Comparison of ENCODE assay signal across 2 cellular contexts in the genomic region with DNA sequence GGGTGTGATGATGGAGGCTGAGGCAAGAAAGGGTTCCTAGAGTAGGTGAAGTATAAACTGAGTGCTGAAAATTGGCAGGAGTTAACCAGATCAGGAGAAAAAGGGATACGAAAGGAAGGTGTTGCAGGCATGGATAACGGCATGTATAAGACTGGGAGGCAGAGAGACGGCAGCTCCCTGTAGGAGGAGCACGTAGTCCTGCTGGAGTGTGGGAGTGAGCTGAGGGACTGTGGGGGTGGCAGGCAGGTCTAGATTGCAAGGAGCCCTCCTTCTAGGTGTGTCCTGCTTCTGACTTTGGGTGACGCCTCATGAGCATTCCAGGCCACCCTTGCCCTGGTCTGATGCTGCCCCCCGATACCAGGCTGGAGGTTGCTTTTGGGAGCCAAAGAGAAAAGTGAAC.
TF ChIP-seq lines count a peak whose summit lies in the region.

No MANE protein-coding gene starts in this region.

TF ChIP-seq in GM23338, 12 proteins besides CTCF, POLR2A, EP300 and RAD21 (continued from another document):
- TF ChIP-seq, protein P1, sequence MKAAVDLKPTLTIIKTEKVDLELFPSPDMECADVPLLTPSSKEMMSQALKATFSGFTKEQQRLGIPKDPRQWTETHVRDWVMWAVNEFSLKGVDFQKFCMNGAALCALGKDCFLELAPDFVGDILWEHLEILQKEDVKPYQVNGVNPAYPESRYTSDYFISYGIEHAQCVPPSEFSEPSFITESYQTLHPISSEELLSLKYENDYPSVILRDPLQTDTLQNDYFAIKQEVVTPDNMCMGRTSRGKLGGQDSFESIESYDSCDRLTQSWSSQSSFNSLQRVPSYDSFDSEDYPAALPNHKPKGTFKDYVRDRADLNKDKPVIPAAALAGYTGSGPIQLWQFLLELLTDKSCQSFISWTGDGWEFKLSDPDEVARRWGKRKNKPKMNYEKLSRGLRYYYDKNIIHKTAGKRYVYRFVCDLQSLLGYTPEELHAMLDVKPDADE (IDR thresholded peaks at IDR 0.05) = no peak

TF ChIP-seq in WTC11, 78 proteins besides CTCF, POLR2A, EP300 and RAD21:
- TF ChIP-seq, protein P2, sequence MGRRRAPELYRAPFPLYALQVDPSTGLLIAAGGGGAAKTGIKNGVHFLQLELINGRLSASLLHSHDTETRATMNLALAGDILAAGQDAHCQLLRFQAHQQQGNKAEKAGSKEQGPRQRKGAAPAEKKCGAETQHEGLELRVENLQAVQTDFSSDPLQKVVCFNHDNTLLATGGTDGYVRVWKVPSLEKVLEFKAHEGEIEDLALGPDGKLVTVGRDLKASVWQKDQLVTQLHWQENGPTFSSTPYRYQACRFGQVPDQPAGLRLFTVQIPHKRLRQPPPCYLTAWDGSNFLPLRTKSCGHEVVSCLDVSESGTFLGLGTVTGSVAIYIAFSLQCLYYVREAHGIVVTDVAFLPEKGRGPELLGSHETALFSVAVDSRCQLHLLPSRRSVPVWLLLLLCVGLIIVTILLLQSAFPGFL (CRISPR knock-in tag; IDR thresholded peaks at IDR 0.05; ENCODE audit: borderline replicate concordance) = no peak
- TF ChIP-seq, protein P3, sequence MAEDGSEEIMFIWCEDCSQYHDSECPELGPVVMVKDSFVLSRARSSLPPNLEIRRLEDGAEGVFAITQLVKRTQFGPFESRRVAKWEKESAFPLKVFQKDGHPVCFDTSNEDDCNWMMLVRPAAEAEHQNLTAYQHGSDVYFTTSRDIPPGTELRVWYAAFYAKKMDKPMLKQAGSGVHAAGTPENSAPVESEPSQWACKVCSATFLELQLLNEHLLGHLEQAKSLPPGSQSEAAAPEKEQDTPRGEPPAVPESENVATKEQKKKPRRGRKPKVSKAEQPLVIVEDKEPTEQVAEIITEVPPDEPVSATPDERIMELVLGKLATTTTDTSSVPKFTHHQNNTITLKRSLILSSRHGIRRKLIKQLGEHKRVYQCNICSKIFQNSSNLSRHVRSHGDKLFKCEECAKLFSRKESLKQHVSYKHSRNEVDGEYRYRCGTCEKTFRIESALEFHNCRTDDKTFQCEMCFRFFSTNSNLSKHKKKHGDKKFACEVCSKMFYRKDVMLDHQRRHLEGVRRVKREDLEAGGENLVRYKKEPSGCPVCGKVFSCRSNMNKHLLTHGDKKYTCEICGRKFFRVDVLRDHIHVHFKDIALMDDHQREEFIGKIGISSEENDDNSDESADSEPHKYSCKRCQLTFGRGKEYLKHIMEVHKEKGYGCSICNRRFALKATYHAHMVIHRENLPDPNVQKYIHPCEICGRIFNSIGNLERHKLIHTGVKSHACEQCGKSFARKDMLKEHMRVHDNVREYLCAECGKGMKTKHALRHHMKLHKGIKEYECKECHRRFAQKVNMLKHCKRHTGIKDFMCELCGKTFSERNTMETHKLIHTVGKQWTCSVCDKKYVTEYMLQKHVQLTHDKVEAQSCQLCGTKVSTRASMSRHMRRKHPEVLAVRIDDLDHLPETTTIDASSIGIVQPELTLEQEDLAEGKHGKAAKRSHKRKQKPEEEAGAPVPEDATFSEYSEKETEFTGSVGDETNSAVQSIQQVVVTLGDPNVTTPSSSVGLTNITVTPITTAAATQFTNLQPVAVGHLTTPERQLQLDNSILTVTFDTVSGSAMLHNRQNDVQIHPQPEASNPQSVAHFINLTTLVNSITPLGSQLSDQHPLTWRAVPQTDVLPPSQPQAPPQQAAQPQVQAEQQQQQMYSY (CRISPR knock-in tag; IDR thresholded peaks at IDR 0.05) = no peak
- TF ChIP-seq NFATC4 (CRISPR knock-in tag; IDR thresholded peaks at IDR 0.05) (no peak), FOXP1 (CRISPR knock-in tag; IDR thresholded peaks at IDR 0.05; ENCODE audit: borderline replicate concordance) (no peak), ZNF423 (CRISPR knock-in tag; IDR thresholded peaks at IDR 0.05) (no peak), RORB (CRISPR knock-in tag; IDR thresholded peaks at IDR 0.05) (no peak), TCF7 (CRISPR knock-in tag; IDR thresholded peaks at IDR 0.05; ENCODE audit: low read depth) (no peak), SMAD4 (CRISPR knock-in tag; IDR thresholded peaks at IDR 0.05) (no peak), JAZF1 (CRISPR knock-in tag; IDR thresholded peaks at IDR 0.05) (no peak)
- TF ChIP-seq, protein P4, sequence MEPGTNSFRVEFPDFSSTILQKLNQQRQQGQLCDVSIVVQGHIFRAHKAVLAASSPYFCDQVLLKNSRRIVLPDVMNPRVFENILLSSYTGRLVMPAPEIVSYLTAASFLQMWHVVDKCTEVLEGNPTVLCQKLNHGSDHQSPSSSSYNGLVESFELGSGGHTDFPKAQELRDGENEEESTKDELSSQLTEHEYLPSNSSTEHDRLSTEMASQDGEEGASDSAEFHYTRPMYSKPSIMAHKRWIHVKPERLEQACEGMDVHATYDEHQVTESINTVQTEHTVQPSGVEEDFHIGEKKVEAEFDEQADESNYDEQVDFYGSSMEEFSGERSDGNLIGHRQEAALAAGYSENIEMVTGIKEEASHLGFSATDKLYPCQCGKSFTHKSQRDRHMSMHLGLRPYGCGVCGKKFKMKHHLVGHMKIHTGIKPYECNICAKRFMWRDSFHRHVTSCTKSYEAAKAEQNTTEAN (CRISPR knock-in tag; IDR thresholded peaks at IDR 0.05) = no peak
- TF ChIP-seq, protein P5, sequence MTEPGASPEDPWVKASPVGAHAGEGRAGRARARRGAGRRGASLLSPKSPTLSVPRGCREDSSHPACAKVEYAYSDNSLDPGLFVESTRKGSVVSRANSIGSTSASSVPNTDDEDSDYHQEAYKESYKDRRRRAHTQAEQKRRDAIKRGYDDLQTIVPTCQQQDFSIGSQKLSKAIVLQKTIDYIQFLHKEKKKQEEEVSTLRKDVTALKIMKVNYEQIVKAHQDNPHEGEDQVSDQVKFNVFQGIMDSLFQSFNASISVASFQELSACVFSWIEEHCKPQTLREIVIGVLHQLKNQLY (CRISPR knock-in tag; IDR thresholded peaks at IDR 0.05) = no peak
- TF ChIP-seq, protein P6, sequence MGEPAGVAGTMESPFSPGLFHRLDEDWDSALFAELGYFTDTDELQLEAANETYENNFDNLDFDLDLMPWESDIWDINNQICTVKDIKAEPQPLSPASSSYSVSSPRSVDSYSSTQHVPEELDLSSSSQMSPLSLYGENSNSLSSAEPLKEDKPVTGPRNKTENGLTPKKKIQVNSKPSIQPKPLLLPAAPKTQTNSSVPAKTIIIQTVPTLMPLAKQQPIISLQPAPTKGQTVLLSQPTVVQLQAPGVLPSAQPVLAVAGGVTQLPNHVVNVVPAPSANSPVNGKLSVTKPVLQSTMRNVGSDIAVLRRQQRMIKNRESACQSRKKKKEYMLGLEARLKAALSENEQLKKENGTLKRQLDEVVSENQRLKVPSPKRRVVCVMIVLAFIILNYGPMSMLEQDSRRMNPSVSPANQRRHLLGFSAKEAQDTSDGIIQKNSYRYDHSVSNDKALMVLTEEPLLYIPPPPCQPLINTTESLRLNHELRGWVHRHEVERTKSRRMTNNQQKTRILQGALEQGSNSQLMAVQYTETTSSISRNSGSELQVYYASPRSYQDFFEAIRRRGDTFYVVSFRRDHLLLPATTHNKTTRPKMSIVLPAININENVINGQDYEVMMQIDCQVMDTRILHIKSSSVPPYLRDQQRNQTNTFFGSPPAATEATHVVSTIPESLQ (CRISPR knock-in tag; IDR thresholded peaks at IDR 0.05) = no peak
- TF ChIP-seq, protein P7, sequence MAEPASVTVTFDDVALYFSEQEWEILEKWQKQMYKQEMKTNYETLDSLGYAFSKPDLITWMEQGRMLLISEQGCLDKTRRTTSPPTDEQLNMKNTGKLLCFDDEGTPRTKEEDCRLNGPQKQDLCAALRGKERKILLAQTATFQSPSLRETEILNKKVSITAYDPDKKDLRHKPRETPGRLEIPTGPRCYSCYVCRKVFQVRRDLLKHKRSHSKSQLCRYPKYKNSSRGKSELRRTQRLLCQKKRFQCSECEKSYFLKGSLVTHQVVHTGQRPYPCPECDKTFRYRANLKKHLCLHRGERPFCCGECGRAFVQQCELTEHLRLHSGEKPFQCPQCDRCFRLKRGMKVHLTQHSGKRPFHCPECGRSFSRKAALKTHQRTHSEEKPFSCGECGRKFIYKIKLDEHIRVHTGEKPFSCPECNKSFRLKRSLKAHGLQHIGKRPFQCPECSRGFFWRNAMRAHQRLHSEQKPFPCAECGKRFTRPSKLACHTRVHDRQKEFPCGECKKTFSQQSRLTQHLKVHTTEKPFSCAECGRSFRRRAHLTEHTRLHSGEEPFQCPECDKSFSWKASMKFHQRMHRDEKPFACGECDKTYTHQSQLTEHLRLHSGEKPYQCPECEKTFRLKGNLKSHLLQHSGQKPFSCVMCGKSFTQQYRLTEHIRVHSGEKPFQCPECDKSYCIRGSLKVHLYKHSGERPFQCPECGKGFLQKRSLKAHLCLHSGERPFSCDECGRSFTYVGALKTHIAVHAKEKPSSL (CRISPR knock-in tag; conservative IDR thresholded peaks at IDR 0.05) = no peak
- TF ChIP-seq, protein P8, sequence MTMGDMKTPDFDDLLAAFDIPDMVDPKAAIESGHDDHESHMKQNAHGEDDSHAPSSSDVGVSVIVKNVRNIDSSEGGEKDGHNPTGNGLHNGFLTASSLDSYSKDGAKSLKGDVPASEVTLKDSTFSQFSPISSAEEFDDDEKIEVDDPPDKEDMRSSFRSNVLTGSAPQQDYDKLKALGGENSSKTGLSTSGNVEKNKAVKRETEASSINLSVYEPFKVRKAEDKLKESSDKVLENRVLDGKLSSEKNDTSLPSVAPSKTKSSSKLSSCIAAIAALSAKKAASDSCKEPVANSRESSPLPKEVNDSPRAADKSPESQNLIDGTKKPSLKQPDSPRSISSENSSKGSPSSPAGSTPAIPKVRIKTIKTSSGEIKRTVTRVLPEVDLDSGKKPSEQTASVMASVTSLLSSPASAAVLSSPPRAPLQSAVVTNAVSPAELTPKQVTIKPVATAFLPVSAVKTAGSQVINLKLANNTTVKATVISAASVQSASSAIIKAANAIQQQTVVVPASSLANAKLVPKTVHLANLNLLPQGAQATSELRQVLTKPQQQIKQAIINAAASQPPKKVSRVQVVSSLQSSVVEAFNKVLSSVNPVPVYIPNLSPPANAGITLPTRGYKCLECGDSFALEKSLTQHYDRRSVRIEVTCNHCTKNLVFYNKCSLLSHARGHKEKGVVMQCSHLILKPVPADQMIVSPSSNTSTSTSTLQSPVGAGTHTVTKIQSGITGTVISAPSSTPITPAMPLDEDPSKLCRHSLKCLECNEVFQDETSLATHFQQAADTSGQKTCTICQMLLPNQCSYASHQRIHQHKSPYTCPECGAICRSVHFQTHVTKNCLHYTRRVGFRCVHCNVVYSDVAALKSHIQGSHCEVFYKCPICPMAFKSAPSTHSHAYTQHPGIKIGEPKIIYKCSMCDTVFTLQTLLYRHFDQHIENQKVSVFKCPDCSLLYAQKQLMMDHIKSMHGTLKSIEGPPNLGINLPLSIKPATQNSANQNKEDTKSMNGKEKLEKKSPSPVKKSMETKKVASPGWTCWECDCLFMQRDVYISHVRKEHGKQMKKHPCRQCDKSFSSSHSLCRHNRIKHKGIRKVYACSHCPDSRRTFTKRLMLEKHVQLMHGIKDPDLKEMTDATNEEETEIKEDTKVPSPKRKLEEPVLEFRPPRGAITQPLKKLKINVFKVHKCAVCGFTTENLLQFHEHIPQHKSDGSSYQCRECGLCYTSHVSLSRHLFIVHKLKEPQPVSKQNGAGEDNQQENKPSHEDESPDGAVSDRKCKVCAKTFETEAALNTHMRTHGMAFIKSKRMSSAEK (CRISPR knock-in tag; IDR thresholded peaks at IDR 0.05; ENCODE audit: borderline replicate concordance) = no peak
- TF ChIP-seq, protein P9, sequence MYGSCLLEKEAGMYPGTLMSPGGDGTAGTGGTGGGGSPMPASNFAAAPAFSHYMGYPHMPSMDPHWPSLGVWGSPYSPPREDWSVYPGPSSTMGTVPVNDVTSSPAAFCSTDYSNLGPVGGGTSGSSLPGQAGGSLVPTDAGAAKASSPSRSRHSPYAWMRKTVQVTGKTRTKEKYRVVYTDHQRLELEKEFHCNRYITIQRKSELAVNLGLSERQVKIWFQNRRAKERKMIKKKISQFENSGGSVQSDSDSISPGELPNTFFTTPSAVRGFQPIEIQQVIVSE (CRISPR knock-in tag; IDR thresholded peaks at IDR 0.05; ENCODE audit: borderline replicate concordance) = no peak
